Comparison of ENCODE assay signal across 18 cellular contexts in the genomic region with DNA sequence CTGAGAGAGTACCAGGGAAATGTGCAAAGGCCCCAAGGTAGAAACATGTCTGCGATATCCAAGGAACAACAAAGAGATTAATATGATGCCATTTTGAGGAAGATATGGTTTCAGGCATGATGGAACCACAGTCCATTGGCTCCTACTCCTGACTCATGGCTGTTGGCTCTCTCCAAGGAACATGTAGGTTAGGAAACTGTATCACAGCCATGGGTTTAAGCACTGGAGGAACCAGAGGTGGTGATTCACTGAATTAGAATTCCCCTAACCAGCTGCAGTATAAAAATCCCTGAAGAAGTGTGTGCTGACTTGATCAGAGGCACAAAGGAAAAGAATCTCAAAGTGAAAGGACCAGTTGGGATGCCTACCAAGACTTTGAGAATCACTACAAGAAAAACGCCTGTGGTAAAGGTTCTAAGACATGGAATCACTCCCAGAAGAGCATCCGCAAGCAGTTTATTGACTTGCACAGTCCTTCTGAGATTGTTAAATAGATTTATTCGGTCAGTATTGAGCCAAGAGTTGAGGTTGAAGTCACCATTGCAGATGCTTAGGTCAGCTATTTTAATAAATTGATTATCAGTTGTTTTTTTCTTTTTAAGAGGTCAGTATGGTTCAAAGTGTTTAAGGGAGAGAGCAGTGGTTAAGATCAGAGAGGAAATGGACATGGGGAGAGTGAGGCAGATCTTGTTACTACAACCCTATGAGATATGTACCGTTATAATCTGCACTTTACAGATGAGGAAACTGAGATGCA.
A peak's percentile ranks its signal among the peaks of the same experiment; 100 is the strongest.
DNase-seq lines count a peak whose midpoint lies in the region; ATAC-seq, FAIRE-seq and TF ChIP-seq lines count a peak whose summit lies in the region.
"Had no signal": no experiment of that assay in that cellular context is flagged by ENCODE, and none has a peak within 500 bp of the region (broad histone marks: within the 10 kb centered on the region; RNA-seq: fewer than 3 reads in every experiment).

No MANE protein-coding gene starts in this region.

- CTCF ChIA-PET in HepG2 (lab: Yijun Ruan, JAX; ENCODE audit: low intra/inter-chr PET ratio, low total read pairs): no interaction called here

- BruUV-seq in HepG2 (replicated peaks; lab: Mats Ljungman, UMichigan): no TSS peak

- TF ChIP-seq EP300 in HepG2 (IDR thresholded peaks at IDR 0.05; ENCODE audit: low read depth in 2 of 2, low read length in 2 of 2) (no peak), HepG2 (CRISPR knock-in tag; IDR thresholded peaks at IDR 0.05; ENCODE audit: borderline replicate concordance) (no peak)

- no peak for FAIRE-seq in HepG2 (lab: Jason Lieb, UNC)
- FAIRE-seq: A204.1 had no signal

- in situ Hi-C loops in HepG2 (cut with HindIII; ENCODE audit: extremely low pct_ligation_motif_present, low pct_unique_long_range_greater_than_20kb): no loop called here

- intact Hi-C loops in HepG2 (cut with micrococcal nuclease; ENCODE audit: unreplicated experiment) (no loop called here), right lobe of liver (cut with DNase I) (no loop called here)

- DNase-seq in HepG2 (ENCODE audit: low spot score) (no peak), right lobe of liver (no peak), amniotic epithelial cell (ENCODE audit: low read depth) (peak; percentile 90), fibroblast of the conjunctiva (ENCODE audit: low read depth) (peak; percentile 52)
- DNase-seq: activated CD8-positive, alpha-beta memory T cell treated with anti-CD3 and anti-CD28 coated beads for 24 hours; activated naive CD4-positive, alpha-beta T cell treated with anti-CD3 and anti-CD28 coated beads, Interleukin-2, amount 10 ng/mL, durations not matched to agents 7 days and 5 days; cortex of kidney; glutamatergic neuron; left ventricle myocardium superior; NCI-H748 treated with DMSO at 0.1 percent for 48 hours; spleen; tibial artery had no signal

- H3K27me3 ChIP-seq in HepG2 (ENCODE audit: control insufficient read depth in 1 of 2, insufficient read depth in 2 of 2, low read length in 2 of 2): no peaks in the 10 kb centered on the region
- no peaks in the 10 kb centered on the region for H3K27me3 ChIP-seq in right lobe of liver
- H3K27me3 ChIP-seq: spleen, tibial artery had no signal

- H3K4me1 ChIP-seq in HepG2 (ENCODE audit: insufficient read depth, low read length) (no peaks in the 10 kb centered on the region), right lobe of liver (no peaks in the 10 kb centered on the region)
- H3K4me1 ChIP-seq: spleen, tibial artery had no signal

- no peak overlapping the region for H3K9ac ChIP-seq in HepG2 (ENCODE audit: insufficient read depth, low read depth, low read length)

- no peaks in the 10 kb centered on the region for H4K20me1 ChIP-seq in HepG2 (ENCODE audit: insufficient read depth, low read length)

- POLR2A ChIA-PET in HepG2 (lab: Yijun Ruan, JAX): no interaction called here

- peak; percentile 37; the same call in 1 of the 3 replicates for ATAC-seq in HepG2
- ATAC-seq in right lobe of liver: no peak
- ATAC-seq in GM18909 (IDR thresholded peaks at IDR 0.05; ENCODE audit: poor library complexity, unreplicated experiment): no peak
- ATAC-seq in GM21717 (IDR thresholded peaks at IDR 0.05; ENCODE audit: unreplicated experiment): no peak
- ATAC-seq in HG02981 (IDR thresholded peaks at IDR 0.05; ENCODE audit: unreplicated experiment): no peak
- ATAC-seq in GM18517 (IDR thresholded peaks at IDR 0.05; ENCODE audit: unreplicated experiment): no peak
- ATAC-seq: HCT116, left ventricle myocardium superior had no signal

- H2AFZ ChIP-seq in HepG2 (ENCODE audit: low read length): no peak overlapping the region

- no peak for TF ChIP-seq POLR2A in HepG2 (IDR thresholded peaks at IDR 0.05; ENCODE audit: insufficient read depth in 1 of 2, low read depth in 2 of 2, low read length in 2 of 2)
- TF ChIP-seq POLR2A in right lobe of liver (IDR thresholded peaks at IDR 0.05): no peak

- TF ChIP-seq CTCF in HepG2 (CRISPR knock-in tag; IDR thresholded peaks at IDR 0.05): no peak
- no peak for TF ChIP-seq CTCF in right lobe of liver (IDR thresholded peaks at IDR 0.05)

- H3K27ac ChIP-seq in HepG2 (ENCODE audit: extremely low read length, insufficient read depth, low read length) (no peak overlapping the region), right lobe of liver (no peak overlapping the region)
- H3K27ac ChIP-seq: spleen, tibial artery had no signal

- H3K4me3 ChIP-seq in HepG2 (replicated peaks in 1 of 3; ENCODE audit: insufficient read depth in 1 of 3, low read depth in 2 of 3, low read length in 3 of 3) (no peak overlapping the region), right lobe of liver (no peak overlapping the region)
- H3K4me3 ChIP-seq: spleen, tibial artery had no signal

- TF ChIP-seq RAD21 in HepG2 (CRISPR knock-in tag; IDR thresholded peaks at IDR 0.05): no peak

- H3K79me2 ChIP-seq in HepG2 (ENCODE audit: insufficient read depth, low read length): no peaks in the 10 kb centered on the region

- H3K9me3 ChIP-seq in HepG2 (ENCODE audit: low read length) (no peaks in the 10 kb centered on the region), right lobe of liver (no peaks in the 10 kb centered on the region)
- H3K9me3 ChIP-seq: spleen, tibial artery had no signal

- no peak overlapping the region for H3K4me2 ChIP-seq in HepG2 (ENCODE audit: low read depth, low read length)

- WGBS in HepG2 (ENCODE audit: low lambda C conversion rate): 94% methylated on average over 5 of the region's 5 CpGs
- 90% methylated on average over 5 of the region's 5 CpGs for WGBS in right lobe of liver (ENCODE audit: insufficient coverage, low coverage, low lambda C conversion rate, missing lambda C conversion rate)

- peaks cover 6 to 60% of the 10 kb centered on the region in 2 experiments for H3K36me3 ChIP-seq in HepG2 (replicated peaks in 1 of 2; ENCODE audit: control insufficient read depth in 1 of 2, insufficient read depth in 2 of 2, low read length in 2 of 2)
- peaks cover 0 to 10% (median 0%) of the 10 kb centered on the region in 4 donors for H3K36me3 ChIP-seq in right lobe of liver

TF ChIP-seq in HepG2, 621 proteins besides CTCF, POLR2A, EP300 and RAD21:
- TF ChIP-seq, protein P1, sequence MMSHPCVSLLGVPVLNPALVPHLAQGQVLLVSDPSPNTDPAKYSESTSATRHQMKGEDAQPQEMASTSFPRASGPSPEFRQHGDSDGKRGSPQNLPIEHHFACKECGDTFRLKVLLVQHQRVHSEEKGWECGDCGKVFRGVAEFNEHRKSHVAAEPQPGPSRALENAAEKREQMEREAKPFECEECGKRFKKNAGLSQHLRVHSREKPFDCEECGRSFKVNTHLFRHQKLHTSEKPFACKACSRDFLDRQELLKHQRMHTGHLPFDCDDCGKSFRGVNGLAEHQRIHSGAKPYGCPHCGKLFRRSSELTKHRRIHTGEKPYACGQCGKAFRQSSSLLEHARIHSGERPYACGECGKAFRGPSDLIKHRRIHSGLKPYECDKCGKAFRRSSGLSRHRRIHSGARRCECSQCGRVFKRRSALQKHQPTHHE (CRISPR knock-in tag; IDR thresholded peaks at IDR 0.05; ENCODE audit: borderline replicate concordance): no peak
- TF ChIP-seq RFX5 (IDR thresholded peaks at IDR 0.05; ENCODE audit: low read depth, low read length) (no peak), AGO2 (optimal IDR thresholded peaks at IDR 0.05; ENCODE audit: low read depth, low read length) (peak; percentile 14), MAFF (IDR thresholded peaks at IDR 0.05; ENCODE audit: low read depth, low read length) (peak; percentile 94), ZNF703 (CRISPR knock-in tag; IDR thresholded peaks at IDR 0.05; ENCODE audit: borderline replicate concordance) (no peak), CAMTA2 (CRISPR knock-in tag; IDR thresholded peaks at IDR 0.05; ENCODE audit: borderline replicate concordance) (no peak), MAFK (conservative IDR thresholded peaks at IDR 0.05 in 1 of 2, IDR thresholded peaks at IDR 0.05 in 1 of 2; ENCODE audit: low read length in 2 of 2) (peak; percentile 93 to 97), RBM22 (optimal IDR thresholded peaks at IDR 0.05; ENCODE audit: low read length) (peak; percentile 72)

Comparison
In these comparisons a context has a peak if more than half of its experiments do, and no peak if none do; other contexts are left out.
1. DNase-seq: peak in amniotic epithelial cell (single experiment) and fibroblast of the conjunctiva (single experiment); none in HepG2 (single experiment) and right lobe of liver (0 of 3).